1 cellular context compared by ENCODE assay signal in the genomic region with DNA sequence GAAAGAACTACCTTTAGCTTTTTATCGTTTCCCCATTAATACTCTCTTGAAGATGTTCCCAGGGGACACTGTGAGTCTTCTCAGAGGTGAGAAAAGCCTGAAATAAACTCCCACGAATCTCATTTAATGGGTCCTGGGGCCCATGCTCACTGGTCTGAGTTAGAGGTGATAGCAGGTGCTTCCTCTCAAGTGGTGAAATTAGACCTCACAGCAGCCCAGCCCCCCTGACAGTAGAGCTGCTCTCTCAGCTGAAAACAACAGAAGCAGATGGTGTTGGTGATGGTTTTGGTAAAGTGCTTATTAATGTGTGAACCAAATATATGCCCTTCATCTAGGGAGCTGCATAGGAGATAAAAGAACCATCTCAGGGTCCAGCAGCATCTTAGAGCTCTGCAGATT.
TF ChIP-seq lines count a peak whose summit lies in the region.

No MANE protein-coding gene starts in this region.

TF ChIP-seq in HCT116, 20 proteins besides CTCF, POLR2A, EP300 and RAD21 (continued from another document):
- TF ChIP-seq, protein P1, sequence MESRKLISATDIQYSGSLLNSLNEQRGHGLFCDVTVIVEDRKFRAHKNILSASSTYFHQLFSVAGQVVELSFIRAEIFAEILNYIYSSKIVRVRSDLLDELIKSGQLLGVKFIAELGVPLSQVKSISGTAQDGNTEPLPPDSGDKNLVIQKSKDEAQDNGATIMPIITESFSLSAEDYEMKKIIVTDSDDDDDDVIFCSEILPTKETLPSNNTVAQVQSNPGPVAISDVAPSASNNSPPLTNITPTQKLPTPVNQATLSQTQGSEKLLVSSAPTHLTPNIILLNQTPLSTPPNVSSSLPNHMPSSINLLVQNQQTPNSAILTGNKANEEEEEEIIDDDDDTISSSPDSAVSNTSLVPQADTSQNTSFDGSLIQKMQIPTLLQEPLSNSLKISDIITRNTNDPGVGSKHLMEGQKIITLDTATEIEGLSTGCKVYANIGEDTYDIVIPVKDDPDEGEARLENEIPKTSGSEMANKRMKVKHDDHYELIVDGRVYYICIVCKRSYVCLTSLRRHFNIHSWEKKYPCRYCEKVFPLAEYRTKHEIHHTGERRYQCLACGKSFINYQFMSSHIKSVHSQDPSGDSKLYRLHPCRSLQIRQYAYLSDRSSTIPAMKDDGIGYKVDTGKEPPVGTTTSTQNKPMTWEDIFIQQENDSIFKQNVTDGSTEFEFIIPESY (IDR thresholded peaks at IDR 0.05; ENCODE audit: extremely low read depth, insufficient replicate concordance, low read length): no peak
- TF ChIP-seq, protein P2, sequence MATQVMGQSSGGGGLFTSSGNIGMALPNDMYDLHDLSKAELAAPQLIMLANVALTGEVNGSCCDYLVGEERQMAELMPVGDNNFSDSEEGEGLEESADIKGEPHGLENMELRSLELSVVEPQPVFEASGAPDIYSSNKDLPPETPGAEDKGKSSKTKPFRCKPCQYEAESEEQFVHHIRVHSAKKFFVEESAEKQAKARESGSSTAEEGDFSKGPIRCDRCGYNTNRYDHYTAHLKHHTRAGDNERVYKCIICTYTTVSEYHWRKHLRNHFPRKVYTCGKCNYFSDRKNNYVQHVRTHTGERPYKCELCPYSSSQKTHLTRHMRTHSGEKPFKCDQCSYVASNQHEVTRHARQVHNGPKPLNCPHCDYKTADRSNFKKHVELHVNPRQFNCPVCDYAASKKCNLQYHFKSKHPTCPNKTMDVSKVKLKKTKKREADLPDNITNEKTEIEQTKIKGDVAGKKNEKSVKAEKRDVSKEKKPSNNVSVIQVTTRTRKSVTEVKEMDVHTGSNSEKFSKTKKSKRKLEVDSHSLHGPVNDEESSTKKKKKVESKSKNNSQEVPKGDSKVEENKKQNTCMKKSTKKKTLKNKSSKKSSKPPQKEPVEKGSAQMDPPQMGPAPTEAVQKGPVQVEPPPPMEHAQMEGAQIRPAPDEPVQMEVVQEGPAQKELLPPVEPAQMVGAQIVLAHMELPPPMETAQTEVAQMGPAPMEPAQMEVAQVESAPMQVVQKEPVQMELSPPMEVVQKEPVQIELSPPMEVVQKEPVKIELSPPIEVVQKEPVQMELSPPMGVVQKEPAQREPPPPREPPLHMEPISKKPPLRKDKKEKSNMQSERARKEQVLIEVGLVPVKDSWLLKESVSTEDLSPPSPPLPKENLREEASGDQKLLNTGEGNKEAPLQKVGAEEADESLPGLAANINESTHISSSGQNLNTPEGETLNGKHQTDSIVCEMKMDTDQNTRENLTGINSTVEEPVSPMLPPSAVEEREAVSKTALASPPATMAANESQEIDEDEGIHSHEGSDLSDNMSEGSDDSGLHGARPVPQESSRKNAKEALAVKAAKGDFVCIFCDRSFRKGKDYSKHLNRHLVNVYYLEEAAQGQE (IDR thresholded peaks at IDR 0.05; ENCODE audit: low read depth): no peak
- no peak for TF ChIP-seq SRF (IDR thresholded peaks at IDR 0.05; ENCODE audit: low read depth)
TF ChIP-seq in HCT116: peak in this region for 0.
